ENCODE assay signal across 25 cellular contexts in the genomic region with DNA sequence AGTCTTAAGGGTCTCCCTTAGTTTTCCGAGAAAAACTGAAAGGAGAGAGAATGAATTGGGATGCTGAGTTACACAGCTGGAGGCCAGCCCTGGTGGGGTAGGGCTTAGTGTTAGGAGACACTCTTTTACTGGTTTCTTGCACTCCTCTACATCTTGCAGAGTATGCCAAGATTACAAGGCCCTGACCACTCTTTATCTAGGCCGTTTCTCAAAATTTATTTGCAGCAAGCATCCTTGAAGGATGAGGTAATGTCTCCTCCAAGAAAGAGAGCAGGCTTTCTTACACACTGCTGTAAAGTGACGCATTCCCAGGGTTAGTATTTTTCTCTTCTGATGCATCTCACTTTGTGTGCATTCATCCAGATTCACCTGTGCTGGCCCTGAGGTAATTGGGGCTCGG.
DNase-seq lines count a peak whose midpoint lies in the region; ATAC-seq, FAIRE-seq and TF ChIP-seq lines count a peak whose summit lies in the region.
"Had no signal": no experiment of that assay in that cellular context is flagged by ENCODE, and none has a peak within 500 bp of the region (broad histone marks: within the 10 kb centered on the region; RNA-seq: fewer than 3 reads in every experiment).

No MANE protein-coding gene starts in this region.

- no peaks in the 10 kb centered on the region for H3K79me2 ChIP-seq in H9 (ENCODE audit: insufficient read depth, low read length)
- no peaks in the 10 kb centered on the region for H3K79me2 ChIP-seq in H1 (ENCODE audit: control insufficient read depth in 1 of 2, insufficient read depth in 2 of 2, low read length in 2 of 2)
- H3K79me2 ChIP-seq in osteoblast (ENCODE audit: insufficient read depth, low read length), result no peaks in the 10 kb centered on the region
- H3K79me2 ChIP-seq in GM23248 (ENCODE audit: insufficient read depth), result no peaks in the 10 kb centered on the region

- no peak overlapping the region for H3K4me3 Mint-ChIP-seq in H9
- H3K4me3 Mint-ChIP-seq: CD8-positive, alpha-beta memory T cell; stimulated activated naive CD8-positive, alpha-beta T cell treated with anti-CD3 and anti-CD28 coated beads, Interleukin-15, amount 100 ng/mL, for 72 hours; T-helper 2 cell treated with Interferon-gamma antibody and Interleukin-4, amounts not matched to agents 5 μg/mL and 100 μg/mL, for 36 hours had no signal

- H3K23me2 ChIP-seq in H9 (ENCODE audit: insufficient read length, low read depth, low read length, poor library complexity, severe bottlenecking) (no peaks in the 10 kb centered on the region), H1 (ENCODE audit: low read depth, low read length) (no peaks in the 10 kb centered on the region)

- H4K91ac ChIP-seq in H9 (ENCODE audit: insufficient read length, low read depth, low read length) (no peak overlapping the region), H1 (replicated peaks; ENCODE audit: insufficient read length, low read length) (no peak overlapping the region)

- no CpG with 5 or more reads among the region's 4 CpGs for WGBS in H9 (ENCODE audit: extremely low coverage, insufficient read length, low lambda C conversion rate)
- WGBS in H1 (ENCODE audit: extremely low coverage in 1 of 2, insufficient coverage in 1 of 2, insufficient read length in 1 of 2, insufficient replicate concordance in 2 of 2, low coverage in 1 of 2, low lambda C conversion rate in 2 of 2, missing lambda C conversion rate in 1 of 2), 2 experiments, result 72% methylated on average over 4 of the region's 4 CpGs; no CpG with 5 or more reads in 1 of the 2 experiments
- 41 to 63% methylated on average over 2 to 4 of the region's 4 CpGs for WGBS in transverse colon (ENCODE audit: low coverage in 1 of 2), 2 donors
- 13 to 17% methylated on average over 4 of the region's 4 CpGs for WGBS in GM23248 (ENCODE audit: low coverage in 1 of 2, low lambda C conversion rate in 2 of 2, missing lambda C conversion rate in 2 of 2), 2 experiments

- H4K20me1 ChIP-seq in H9 (ENCODE audit: control insufficient read depth, insufficient read depth, insufficient read length), result no peaks in the 10 kb centered on the region
- no peaks in the 10 kb centered on the region for H4K20me1 ChIP-seq in H1 (replicated peaks in 1 of 2; ENCODE audit: control insufficient read depth in 1 of 2, insufficient read depth in 2 of 2, low read length in 2 of 2)
- no peaks in the 10 kb centered on the region for H4K20me1 ChIP-seq in osteoblast (ENCODE audit: insufficient read depth, low read length)
- H4K20me1 ChIP-seq in GM23248 (ENCODE audit: insufficient read depth), result no peaks in the 10 kb centered on the region

- H3K9ac ChIP-seq in H9 (ENCODE audit: extremely low read depth, insufficient read length, low read length), result no peak overlapping the region
- H3K9ac ChIP-seq in H1 (replicated peaks in 1 of 4; ENCODE audit: extremely low read depth in 1 of 4, low read depth in 3 of 4, low read length in 3 of 4), result no peak overlapping the region
- H3K9ac ChIP-seq in GM23248, result no peak overlapping the region

- H2AFZ ChIP-seq in H9 (ENCODE audit: low read length), result no peak overlapping the region
- 0 out of 2 replicates have a peak overlapping the region, but pooled peaks have one; percentile 22 for H2AFZ ChIP-seq in H1 (ENCODE audit: low read length)
- H2AFZ ChIP-seq in osteoblast (ENCODE audit: low read length), result no peak overlapping the region
- H2AFZ ChIP-seq in GM23248, result no peak overlapping the region

- TF ChIP-seq CTCF in H9 (conservative IDR thresholded peaks at IDR 0.05) (no peak), H1 (IDR thresholded peaks at IDR 0.05; ENCODE audit: control extremely low read depth in 1 of 3, insufficient read depth in 1 of 3, low read depth in 1 of 3, low read length in 3 of 3) (no peak), osteoblast (IDR thresholded peaks at IDR 0.05; ENCODE audit: extremely low read depth, low read depth, low read length) (no peak), transverse colon (IDR thresholded peaks at IDR 0.05) (no peak)

- H3K79me1 ChIP-seq in H9 (ENCODE audit: insufficient read depth, low read depth, low read length, poor library complexity, severe bottlenecking) (no peaks in the 10 kb centered on the region), H1 (ENCODE audit: low read depth, low read length) (no peaks in the 10 kb centered on the region)

- no peak overlapping the region for H2BK120ac ChIP-seq in H9 (ENCODE audit: low read depth, low read length, poor library complexity, severe bottlenecking)
- no peak overlapping the region for H2BK120ac ChIP-seq in H1 (replicated peaks; ENCODE audit: low read depth, low read length)

- H3F3A ChIP-seq in GM23248 (ENCODE audit: insufficient read depth), result no peaks in the 10 kb centered on the region

- no peak for ATAC-seq in GM21381 (IDR thresholded peaks at IDR 0.05; ENCODE audit: unreplicated experiment)
- ATAC-seq: stimulated activated naive CD8-positive, alpha-beta T cell treated with anti-CD3 and anti-CD28 coated beads, Interleukin-15, amount 100 ng/mL, for 72 hours had no signal

- no peaks in the 10 kb centered on the region for H3K27me3 Mint-ChIP-seq in H9 (ENCODE audit: low read depth)
- H3K27me3 Mint-ChIP-seq: CD8-positive, alpha-beta memory T cell; stimulated activated naive CD8-positive, alpha-beta T cell treated with anti-CD3 and anti-CD28 coated beads, Interleukin-15, amount 100 ng/mL, for 72 hours had no signal

- H4K5ac ChIP-seq in H9 (ENCODE audit: insufficient read length, low read depth, low read length) (no peak overlapping the region), H1 (ENCODE audit: insufficient read length, low read depth, low read length) (no peak overlapping the region)

- no peak overlapping the region for H3T11ph ChIP-seq in H9 (ENCODE audit: low read length)

- peak overlapping the region in 2 of 3 experiments; percentile 18 to 41; a peak in 1 of 7 replicates for H3K27ac Mint-ChIP-seq in H9
- H3K27ac Mint-ChIP-seq: CD8-positive, alpha-beta memory T cell; stimulated activated naive CD8-positive, alpha-beta T cell treated with anti-CD3 and anti-CD28 coated beads, Interleukin-15, amount 100 ng/mL, for 72 hours; T-helper 2 cell treated with Interferon-gamma antibody and Interleukin-4, amounts not matched to agents 5 μg/mL and 100 μg/mL, for 36 hours had no signal

- CTCF ChIA-PET in H1 (lab: Charles Lee; ENCODE audit: partially characterized antibody), result interaction anchor here (0.8 to 1.4 kb wide), 3 partner anchors 14 to 27 kb away, joined by 3 read pairs; no protein-coding TSS in a partner anchor

- H2BK5ac ChIP-seq in H9 (ENCODE audit: insufficient read length, low read length), result no peak overlapping the region
- no peak overlapping the region for H2BK5ac ChIP-seq in H1 (ENCODE audit: low read depth, low read length)

- H3K27ac ChIP-seq in H9 (ENCODE audit: insufficient read length, low read depth, low read length) (no peak overlapping the region), H1 (ENCODE audit: low read depth, low read length) (no peak overlapping the region), osteoblast (ENCODE audit: low read depth, low read length) (no peak overlapping the region), transverse colon (no peak overlapping the region), GM23248 (no peak overlapping the region)
- H3K27ac ChIP-seq: thyroid gland, VCaP had no signal

- H3K4ac ChIP-seq in H9 (ENCODE audit: low read depth, low read length), result no peak overlapping the region
- no peak overlapping the region for H3K4ac ChIP-seq in H1 (replicated peaks; ENCODE audit: insufficient read length, low read depth, low read length)

- H3K56ac ChIP-seq in H9 (ENCODE audit: insufficient read length, low read depth, low read length) (no peak overlapping the region), H1 (replicated peaks; ENCODE audit: insufficient read length, low read depth, low read length) (no peak overlapping the region)

- H2BK12ac ChIP-seq in H9 (ENCODE audit: insufficient read length, low read depth, low read length) (no peak overlapping the region), H1 (ENCODE audit: low read depth, low read length) (no peak overlapping the region)

- H3K14ac ChIP-seq in H9 (ENCODE audit: insufficient read depth, low read length), result no peak overlapping the region
- H3K14ac ChIP-seq in H1 (ENCODE audit: insufficient read length), result no peak overlapping the region

- POLR2A ChIA-PET in H1 (lab: Charles Lee; ENCODE audit: partially characterized antibody), result no interaction called here

- H4K8ac ChIP-seq in H9 (replicated peaks; ENCODE audit: insufficient read length, low read depth, low read length), result no peak overlapping the region
- no peak overlapping the region for H4K8ac ChIP-seq in H1 (ENCODE audit: extremely low read depth, insufficient read depth, low read length)

- in situ Hi-C loops in transverse colon (cut with MboI; ENCODE audit: low pct_ligation_motif_present in 1 of 4, low pct_unique_long_range_greater_than_20kb in 1 of 4, low sequenced_read_pairs in 3 of 4) (no loop called here), GM23248 (cut with MboI) (no loop called here)

- H2BK20ac ChIP-seq in H9 (ENCODE audit: low read depth, low read length, poor library complexity, severe bottlenecking), result no peak overlapping the region
- no peak overlapping the region for H2BK20ac ChIP-seq in H1 (ENCODE audit: low read length)

- no peak for FAIRE-seq in H1 (lab: Jason Lieb, UNC)
- FAIRE-seq: H54, small intestine had no signal

- H3K36me3 Mint-ChIP-seq in H9 (ENCODE audit: insufficient read depth in 1 of 3, low read depth in 3 of 3), result no peaks in the 10 kb centered on the region
- H3K36me3 Mint-ChIP-seq: brain; CD8-positive, alpha-beta memory T cell had no signal

- H2AK5ac ChIP-seq in H9 (ENCODE audit: insufficient read length, low read length) (no peak overlapping the region), H1 (ENCODE audit: low read depth, low read length) (no peak overlapping the region)

- no peak for TF ChIP-seq RAD21 in H1 (IDR thresholded peaks at IDR 0.05 in 1 of 2, conservative IDR thresholded peaks at IDR 0.05 in 1 of 2; ENCODE audit: low read depth in 2 of 2, low read length in 2 of 2)

- no peak overlapping the region for H3K4me3 ChIP-seq in H1 (ENCODE audit: extremely low read depth in 1 of 4, insufficient read depth in 2 of 4, low read depth in 3 of 4, low read length in 4 of 4)
- no peak overlapping the region for H3K4me3 ChIP-seq in osteoblast (ENCODE audit: insufficient read depth, low read length)
- H3K4me3 ChIP-seq in transverse colon, result no peak overlapping the region
- H3K4me3 ChIP-seq in GM23248, result no peak overlapping the region
- H3K4me3 ChIP-seq: MG63, thyroid gland had no signal

- TF ChIP-seq POLR2A in H1 (IDR thresholded peaks at IDR 0.05; ENCODE audit: control extremely low read depth in 1 of 2, low read depth in 2 of 2, low read length in 2 of 2) (no peak), transverse colon (IDR thresholded peaks at IDR 0.05) (no peak)

- H2BK15ac ChIP-seq in H9 (ENCODE audit: low read depth, low read length) (no peak overlapping the region), H1 (ENCODE audit: low read length) (no peak overlapping the region)

- H3K36me3 ChIP-seq in H1 (ENCODE audit: control insufficient read depth in 2 of 4, insufficient read depth in 4 of 4, low read length in 3 of 4) (no peaks in the 10 kb centered on the region), osteoblast (ENCODE audit: insufficient read depth, low read length) (no peaks in the 10 kb centered on the region), transverse colon (no peaks in the 10 kb centered on the region), GM23248 (ENCODE audit: low read depth) (no peaks in the 10 kb centered on the region)
- H3K36me3 ChIP-seq: BE2C, MG63, thyroid gland had no signal

- TF ChIP-seq EP300 in H1 (IDR thresholded peaks at IDR 0.05; ENCODE audit: borderline replicate concordance in 1 of 2, low read depth in 2 of 2, low read length in 2 of 2) (no peak), transverse colon (IDR thresholded peaks at IDR 0.05; ENCODE audit: low read depth) (no peak)

- H3K9me2 ChIP-seq in GM23248 (ENCODE audit: insufficient read depth), result no peaks in the 10 kb centered on the region

- no peaks in the 10 kb centered on the region for H3K27me3 ChIP-seq in H9 (ENCODE audit: insufficient read depth, low read length)
- H3K27me3 ChIP-seq in H1 (replicated peaks in 1 of 4; ENCODE audit: control insufficient read depth in 3 of 4, extremely low read depth in 1 of 4, insufficient read depth in 3 of 4, low read length in 3 of 4), result no peaks in the 10 kb centered on the region
- H3K27me3 ChIP-seq in osteoblast (ENCODE audit: insufficient read depth, low read length), result no peaks in the 10 kb centered on the region
- H3K27me3 ChIP-seq in transverse colon, result no peaks in the 10 kb centered on the region
- no peaks in the 10 kb centered on the region for H3K27me3 ChIP-seq in GM23248 (replicated peaks; ENCODE audit: insufficient read depth)
- H3K27me3 ChIP-seq: BE2C, MG63, thyroid gland had no signal

- H3K4me2 ChIP-seq in H9 (ENCODE audit: insufficient read depth, insufficient read length, low read length), result no peak overlapping the region
- no peak overlapping the region; a peak in 1 of 4 replicates for H3K4me2 ChIP-seq in H1 (ENCODE audit: insufficient read depth in 1 of 2, low read depth in 2 of 2, low read length in 2 of 2)
- no peak overlapping the region for H3K4me2 ChIP-seq in osteoblast (ENCODE audit: insufficient read depth, low read length)
- no peak overlapping the region for H3K4me2 ChIP-seq in GM23248 (ENCODE audit: unreplicated experiment)

- H3K9me3 Mint-ChIP-seq in H9, result peaks cover 0 to under 1% of the 10 kb centered on the region in 2 experiments; a peak in 1 of 5 replicates
- H3K9me3 Mint-ChIP-seq: brain; stimulated activated naive CD8-positive, alpha-beta T cell treated with anti-CD3 and anti-CD28 coated beads, Interleukin-15, amount 100 ng/mL, for 72 hours; T-helper 2 cell treated with Interferon-gamma antibody and Interleukin-4, amounts not matched to agents 5 μg/mL and 100 μg/mL, for 36 hours had no signal

- intact Hi-C loops in transverse colon (cut with DNase I; ENCODE audit: low total_unique reads), result no loop called here

- H3K23ac ChIP-seq in H9 (ENCODE audit: insufficient read length, low read depth, low read length) (no peak overlapping the region), H1 (ENCODE audit: insufficient read length) (no peak overlapping the region)

- DNase-seq in H9 (no peak), H1 (ENCODE audit: low read depth in 1 of 2, low spot score in 2 of 2) (no peak), kidney tubule cell (ENCODE audit: low spot score) (peak; percentile 53), osteoblast (ENCODE audit: insufficient read length, low spot score, missing footprints) (peak; percentile 38), transverse colon (no peak), GM23248 (no peak), NCI-H510A (lab: John Stamatoyannopoulos, UW) (no peak)
- DNase-seq: activated CD4-positive, alpha-beta T cell treated with anti-CD3 and anti-CD28 coated beads for 48 hours; activated gamma-delta T cell; activated T-cell treated with anti-CD3 and anti-CD28 coated beads, Interleukin-2, amount 50 U/mL, for 1 hour; BE2C; CD8-positive, alpha-beta memory T cell; DMS 273 treated with DMSO at 0.1 percent for 48 hours; MG63; NCI-H1417 treated with DMSO at 0.1 percent for 48 hours; small intestine; stimulated activated CD4-positive, alpha-beta T cell treated with anti-CD3 and anti-CD28 coated beads, Interleukin-1b, Interleukin-23, amount 100 ng/mL, for 48 hours; stimulated activated CD8-positive, alpha-beta memory T cell treated with anti-CD3 and anti-CD28 coated beads, Interleukin-4, amount 100 ng/mL, for 48 hours; stimulated activated naive CD8-positive, alpha-beta T cell treated with anti-CD3 and anti-CD28 coated beads, Interleukin-15, amount 100 ng/mL, for 72 hours; thyroid gland had no signal

- no peaks in the 10 kb centered on the region for H3K9me3 ChIP-seq in H9 (ENCODE audit: control insufficient read depth, low read depth, low read length)
- no peaks in the 10 kb centered on the region for H3K9me3 ChIP-seq in H1 (ENCODE audit: insufficient read depth in 2 of 2, low read depth in 1 of 2, low read length in 1 of 2)
- peaks cover 2% of the 10 kb centered on the region for H3K9me3 ChIP-seq in osteoblast (ENCODE audit: low read depth, low read length)
- H3K9me3 ChIP-seq in transverse colon, result no peaks in the 10 kb centered on the region
- no peaks in the 10 kb centered on the region for H3K9me3 ChIP-seq in GM23248 (ENCODE audit: low read depth)
- H3K9me3 ChIP-seq: BE2C, MG63, thyroid gland had no signal

- peaks cover 32 to 33% of the 10 kb centered on the region in 2 experiments for H3K4me1 Mint-ChIP-seq in H9
- H3K4me1 Mint-ChIP-seq: CD8-positive, alpha-beta memory T cell; stimulated activated naive CD8-positive, alpha-beta T cell treated with anti-CD3 and anti-CD28 coated beads, Interleukin-15, amount 100 ng/mL, for 72 hours had no signal

- peaks cover 2% of the 10 kb centered on the region; the same call in 1 of the 2 replicates for H3K4me1 ChIP-seq in H9 (ENCODE audit: insufficient read depth, low read length)
- peaks cover 0 to 8% (median 6%) of the 10 kb centered on the region in 4 experiments; a peak in 4 of 7 replicates for H3K4me1 ChIP-seq in H1 (replicated peaks in 1 of 4; ENCODE audit: control insufficient read depth in 3 of 4, insufficient read depth in 4 of 4, low read length in 3 of 4)
- H3K4me1 ChIP-seq in osteoblast (ENCODE audit: insufficient read depth, low read length), result no peaks in the 10 kb centered on the region
- peaks cover 0 to 7% (median 0%) of the 10 kb centered on the region in 4 donors for H3K4me1 ChIP-seq in transverse colon
- H3K4me1 ChIP-seq in GM23248 (ENCODE audit: insufficient read depth), result no peaks in the 10 kb centered on the region
- H3K4me1 ChIP-seq: thyroid gland had no signal

- H3K18ac ChIP-seq in H9 (ENCODE audit: insufficient read length, low read depth, low read length) (no peak overlapping the region), H1 (ENCODE audit: extremely low read depth, low read length) (no peak overlapping the region; the same call in 1 of the 2 replicates)

Comparison
In these comparisons a context has a peak if more than half of its experiments do, and no peak if none do; other contexts are left out.
1. DNase-seq: peak in kidney tubule cell (single experiment) and osteoblast (single experiment); none in H9 (single experiment), H1 (0 of 2), transverse colon (single experiment), GM23248 (single experiment) and NCI-H510A (single experiment).